1 cellular context compared by ENCODE assay signal in genomic region chr12:94930216-94930654, GRCh38.
A peak's percentile ranks its signal among the peaks of the same experiment; 100 is the strongest.
TF ChIP-seq lines count a peak whose summit lies in the region.

No MANE protein-coding gene starts in this region.

TF ChIP-seq in HepG2, 621 proteins besides CTCF, POLR2A, EP300 and RAD21 (continued from another document and continues in another):
- TF ChIP-seq, protein P1, sequence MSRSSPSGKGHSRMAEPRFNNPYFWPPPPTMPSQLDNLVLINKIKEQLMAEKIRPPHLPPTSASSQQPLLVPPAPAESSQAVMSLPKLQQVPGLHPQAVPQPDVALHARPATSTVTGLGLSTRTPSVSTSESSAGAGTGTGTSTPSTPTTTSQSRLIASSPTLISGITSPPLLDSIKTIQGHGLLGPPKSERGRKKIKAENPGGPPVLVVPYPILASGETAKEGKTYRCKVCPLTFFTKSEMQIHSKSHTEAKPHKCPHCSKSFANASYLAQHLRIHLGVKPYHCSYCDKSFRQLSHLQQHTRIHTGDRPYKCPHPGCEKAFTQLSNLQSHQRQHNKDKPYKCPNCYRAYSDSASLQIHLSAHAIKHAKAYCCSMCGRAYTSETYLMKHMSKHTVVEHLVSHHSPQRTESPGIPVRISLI (CRISPR knock-in tag; IDR thresholded peaks at IDR 0.05; ENCODE audit: borderline replicate concordance) = peak; percentile 65; the same call in 1 of the 2 replicates
- TF ChIP-seq CREM (IDR thresholded peaks at IDR 0.05) (peak; percentile 82), CREM (CRISPR knock-in tag; IDR thresholded peaks at IDR 0.05) (no peak), NCOA1 (CRISPR knock-in tag; IDR thresholded peaks at IDR 0.05) (no peak), ZNF652 (CRISPR knock-in tag; IDR thresholded peaks at IDR 0.05; ENCODE audit: borderline replicate concordance, low read depth) (peak; percentile 99), ZNF614 (CRISPR knock-in tag; IDR thresholded peaks at IDR 0.05; ENCODE audit: borderline replicate concordance) (0 out of 2 replicates have a peak, but pooled peaks have one; percentile 35), NFAT5 (CRISPR knock-in tag; IDR thresholded peaks at IDR 0.05) (no peak), TIGD3 (CRISPR knock-in tag; IDR thresholded peaks at IDR 0.05; ENCODE audit: borderline replicate concordance) (no peak), ZNF451 (CRISPR knock-in tag; IDR thresholded peaks at IDR 0.05) (no peak), ZNF496 (CRISPR knock-in tag; IDR thresholded peaks at IDR 0.05; ENCODE audit: insufficient replicate concordance) (no peak), MXD4 (CRISPR knock-in tag; IDR thresholded peaks at IDR 0.05) (peak; percentile 41; the same call in 1 of the 2 replicates), RCOR2 (CRISPR knock-in tag; IDR thresholded peaks at IDR 0.05) (peak; percentile 72; the same call in 1 of the 2 replicates), SMAD9 (CRISPR knock-in tag; IDR thresholded peaks at IDR 0.05) (no peak), ZNF558 (CRISPR knock-in tag; IDR thresholded peaks at IDR 0.05; ENCODE audit: borderline replicate concordance) (no peak), GLI4 (CRISPR knock-in tag; IDR thresholded peaks at IDR 0.05; ENCODE audit: borderline replicate concordance) (peak; percentile 59; the same call in 1 of the 2 replicates), ZZZ3 (CRISPR knock-in tag; IDR thresholded peaks at IDR 0.05; ENCODE audit: borderline replicate concordance) (no peak), TP53 (CRISPR knock-in tag; conservative IDR thresholded peaks at IDR 0.05) (no peak), KLF16 (CRISPR knock-in tag; IDR thresholded peaks at IDR 0.05) (peak in 1 of 2 experiments; percentile 53; a peak in 1 of 4 replicates), RFXANK (CRISPR knock-in tag; IDR thresholded peaks at IDR 0.05) (no peak), KLF9 (CRISPR knock-in tag; IDR thresholded peaks at IDR 0.05; ENCODE audit: low read depth) (no peak), NR2F6 (IDR thresholded peaks at IDR 0.05) (peak; percentile 87), NR2F6 (CRISPR knock-in tag; IDR thresholded peaks at IDR 0.05) (peak; percentile 80), ATF1 (CRISPR knock-in tag; IDR thresholded peaks at IDR 0.05) (peak; percentile 51; the same call in 1 of the 2 replicates), MED1 (CRISPR knock-in tag; IDR thresholded peaks at IDR 0.05) (peak; percentile 73), ZNF550 (CRISPR knock-in tag; IDR thresholded peaks at IDR 0.05; ENCODE audit: borderline replicate concordance) (no peak), MAF1 (CRISPR knock-in tag; IDR thresholded peaks at IDR 0.05; ENCODE audit: borderline replicate concordance) (no peak), MEIS2 (CRISPR knock-in tag; IDR thresholded peaks at IDR 0.05) (peak; percentile 68; the same call in 1 of the 2 replicates), EED (CRISPR knock-in tag; IDR thresholded peaks at IDR 0.05) (no peak), ZSCAN22 (CRISPR knock-in tag; IDR thresholded peaks at IDR 0.05) (no peak), ZNF709 (CRISPR knock-in tag; IDR thresholded peaks at IDR 0.05) (peak; percentile 57; the same call in 1 of the 2 replicates), FOSL2 (CRISPR knock-in tag; IDR thresholded peaks at IDR 0.05) (0 out of 2 replicates have a peak, but pooled peaks have one; percentile 29), REL (CRISPR knock-in tag; conservative IDR thresholded peaks at IDR 0.05) (peak; percentile 65; the same call in 1 of the 2 replicates), MBD4 (IDR thresholded peaks at IDR 0.05; ENCODE audit: borderline replicate concordance, low read length) (peak; percentile 54; the same call in 1 of the 2 replicates), CC2D1A (CRISPR knock-in tag; IDR thresholded peaks at IDR 0.05) (no peak), ZNF337 (CRISPR knock-in tag; IDR thresholded peaks at IDR 0.05; ENCODE audit: borderline replicate concordance, low read depth) (peak; percentile 83; the same call in 1 of the 2 replicates), RARA (CRISPR knock-in tag; IDR thresholded peaks at IDR 0.05) (peak; percentile 71)
- TF ChIP-seq, protein P2, sequence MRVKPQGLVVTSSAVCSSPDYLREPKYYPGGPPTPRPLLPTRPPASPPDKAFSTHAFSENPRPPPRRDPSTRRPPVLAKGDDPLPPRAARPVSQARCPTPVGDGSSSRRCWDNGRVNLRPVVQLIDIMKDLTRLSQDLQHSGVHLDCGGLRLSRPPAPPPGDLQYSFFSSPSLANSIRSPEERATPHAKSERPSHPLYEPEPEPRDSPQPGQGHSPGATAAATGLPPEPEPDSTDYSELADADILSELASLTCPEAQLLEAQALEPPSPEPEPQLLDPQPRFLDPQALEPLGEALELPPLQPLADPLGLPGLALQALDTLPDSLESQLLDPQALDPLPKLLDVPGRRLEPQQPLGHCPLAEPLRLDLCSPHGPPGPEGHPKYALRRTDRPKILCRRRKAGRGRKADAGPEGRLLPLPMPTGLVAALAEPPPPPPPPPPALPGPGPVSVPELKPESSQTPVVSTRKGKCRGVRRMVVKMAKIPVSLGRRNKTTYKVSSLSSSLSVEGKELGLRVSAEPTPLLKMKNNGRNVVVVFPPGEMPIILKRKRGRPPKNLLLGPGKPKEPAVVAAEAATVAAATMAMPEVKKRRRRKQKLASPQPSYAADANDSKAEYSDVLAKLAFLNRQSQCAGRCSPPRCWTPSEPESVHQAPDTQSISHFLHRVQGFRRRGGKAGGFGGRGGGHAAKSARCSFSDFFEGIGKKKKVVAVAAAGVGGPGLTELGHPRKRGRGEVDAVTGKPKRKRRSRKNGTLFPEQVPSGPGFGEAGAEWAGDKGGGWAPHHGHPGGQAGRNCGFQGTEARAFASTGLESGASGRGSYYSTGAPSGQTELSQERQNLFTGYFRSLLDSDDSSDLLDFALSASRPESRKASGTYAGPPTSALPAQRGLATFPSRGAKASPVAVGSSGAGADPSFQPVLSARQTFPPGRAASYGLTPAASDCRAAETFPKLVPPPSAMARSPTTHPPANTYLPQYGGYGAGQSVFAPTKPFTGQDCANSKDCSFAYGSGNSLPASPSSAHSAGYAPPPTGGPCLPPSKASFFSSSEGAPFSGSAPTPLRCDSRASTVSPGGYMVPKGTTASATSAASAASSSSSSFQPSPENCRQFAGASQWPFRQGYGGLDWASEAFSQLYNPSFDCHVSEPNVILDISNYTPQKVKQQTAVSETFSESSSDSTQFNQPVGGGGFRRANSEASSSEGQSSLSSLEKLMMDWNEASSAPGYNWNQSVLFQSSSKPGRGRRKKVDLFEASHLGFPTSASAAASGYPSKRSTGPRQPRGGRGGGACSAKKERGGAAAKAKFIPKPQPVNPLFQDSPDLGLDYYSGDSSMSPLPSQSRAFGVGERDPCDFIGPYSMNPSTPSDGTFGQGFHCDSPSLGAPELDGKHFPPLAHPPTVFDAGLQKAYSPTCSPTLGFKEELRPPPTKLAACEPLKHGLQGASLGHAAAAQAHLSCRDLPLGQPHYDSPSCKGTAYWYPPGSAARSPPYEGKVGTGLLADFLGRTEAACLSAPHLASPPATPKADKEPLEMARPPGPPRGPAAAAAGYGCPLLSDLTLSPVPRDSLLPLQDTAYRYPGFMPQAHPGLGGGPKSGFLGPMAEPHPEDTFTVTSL (CRISPR knock-in tag; IDR thresholded peaks at IDR 0.05; ENCODE audit: borderline replicate concordance) = peak; percentile 96
- TF ChIP-seq, protein P3, sequence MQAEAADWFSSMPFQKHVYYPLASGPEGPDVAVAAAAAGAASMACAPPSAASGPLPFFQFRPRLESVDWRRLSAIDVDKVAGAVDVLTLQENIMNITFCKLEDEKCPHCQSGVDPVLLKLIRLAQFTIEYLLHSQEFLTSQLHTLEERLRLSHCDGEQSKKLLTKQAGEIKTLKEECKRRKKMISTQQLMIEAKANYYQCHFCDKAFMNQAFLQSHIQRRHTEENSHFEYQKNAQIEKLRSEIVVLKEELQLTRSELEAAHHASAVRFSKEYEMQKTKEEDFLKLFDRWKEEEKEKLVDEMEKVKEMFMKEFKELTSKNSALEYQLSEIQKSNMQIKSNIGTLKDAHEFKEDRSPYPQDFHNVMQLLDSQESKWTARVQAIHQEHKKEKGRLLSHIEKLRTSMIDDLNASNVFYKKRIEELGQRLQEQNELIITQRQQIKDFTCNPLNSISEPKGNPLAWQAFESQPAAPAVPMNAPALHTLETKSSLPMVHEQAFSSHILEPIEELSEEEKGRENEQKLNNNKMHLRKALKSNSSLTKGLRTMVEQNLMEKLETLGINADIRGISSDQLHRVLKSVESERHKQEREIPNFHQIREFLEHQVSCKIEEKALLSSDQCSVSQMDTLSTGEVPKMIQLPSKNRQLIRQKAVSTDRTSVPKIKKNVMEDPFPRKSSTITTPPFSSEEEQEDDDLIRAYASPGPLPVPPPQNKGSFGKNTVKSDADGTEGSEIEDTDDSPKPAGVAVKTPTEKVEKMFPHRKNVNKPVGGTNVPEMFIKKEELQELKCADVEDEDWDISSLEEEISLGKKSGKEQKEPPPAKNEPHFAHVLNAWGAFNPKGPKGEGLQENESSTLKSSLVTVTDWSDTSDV (CRISPR knock-in tag; IDR thresholded peaks at IDR 0.05) = no peak
- TF ChIP-seq, protein P4, sequence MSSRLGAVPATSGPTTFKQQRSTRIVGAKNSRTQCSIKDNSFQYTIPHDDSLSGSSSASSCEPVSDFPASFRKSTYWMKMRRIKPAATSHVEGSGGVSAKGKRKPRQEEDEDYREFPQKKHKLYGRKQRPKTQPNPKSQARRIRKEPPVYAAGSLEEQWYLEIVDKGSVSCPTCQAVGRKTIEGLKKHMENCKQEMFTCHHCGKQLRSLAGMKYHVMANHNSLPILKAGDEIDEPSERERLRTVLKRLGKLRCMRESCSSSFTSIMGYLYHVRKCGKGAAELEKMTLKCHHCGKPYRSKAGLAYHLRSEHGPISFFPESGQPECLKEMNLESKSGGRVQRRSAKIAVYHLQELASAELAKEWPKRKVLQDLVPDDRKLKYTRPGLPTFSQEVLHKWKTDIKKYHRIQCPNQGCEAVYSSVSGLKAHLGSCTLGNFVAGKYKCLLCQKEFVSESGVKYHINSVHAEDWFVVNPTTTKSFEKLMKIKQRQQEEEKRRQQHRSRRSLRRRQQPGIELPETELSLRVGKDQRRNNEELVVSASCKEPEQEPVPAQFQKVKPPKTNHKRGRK (CRISPR knock-in tag; IDR thresholded peaks at IDR 0.05) = no peak
- TF ChIP-seq, protein P5, sequence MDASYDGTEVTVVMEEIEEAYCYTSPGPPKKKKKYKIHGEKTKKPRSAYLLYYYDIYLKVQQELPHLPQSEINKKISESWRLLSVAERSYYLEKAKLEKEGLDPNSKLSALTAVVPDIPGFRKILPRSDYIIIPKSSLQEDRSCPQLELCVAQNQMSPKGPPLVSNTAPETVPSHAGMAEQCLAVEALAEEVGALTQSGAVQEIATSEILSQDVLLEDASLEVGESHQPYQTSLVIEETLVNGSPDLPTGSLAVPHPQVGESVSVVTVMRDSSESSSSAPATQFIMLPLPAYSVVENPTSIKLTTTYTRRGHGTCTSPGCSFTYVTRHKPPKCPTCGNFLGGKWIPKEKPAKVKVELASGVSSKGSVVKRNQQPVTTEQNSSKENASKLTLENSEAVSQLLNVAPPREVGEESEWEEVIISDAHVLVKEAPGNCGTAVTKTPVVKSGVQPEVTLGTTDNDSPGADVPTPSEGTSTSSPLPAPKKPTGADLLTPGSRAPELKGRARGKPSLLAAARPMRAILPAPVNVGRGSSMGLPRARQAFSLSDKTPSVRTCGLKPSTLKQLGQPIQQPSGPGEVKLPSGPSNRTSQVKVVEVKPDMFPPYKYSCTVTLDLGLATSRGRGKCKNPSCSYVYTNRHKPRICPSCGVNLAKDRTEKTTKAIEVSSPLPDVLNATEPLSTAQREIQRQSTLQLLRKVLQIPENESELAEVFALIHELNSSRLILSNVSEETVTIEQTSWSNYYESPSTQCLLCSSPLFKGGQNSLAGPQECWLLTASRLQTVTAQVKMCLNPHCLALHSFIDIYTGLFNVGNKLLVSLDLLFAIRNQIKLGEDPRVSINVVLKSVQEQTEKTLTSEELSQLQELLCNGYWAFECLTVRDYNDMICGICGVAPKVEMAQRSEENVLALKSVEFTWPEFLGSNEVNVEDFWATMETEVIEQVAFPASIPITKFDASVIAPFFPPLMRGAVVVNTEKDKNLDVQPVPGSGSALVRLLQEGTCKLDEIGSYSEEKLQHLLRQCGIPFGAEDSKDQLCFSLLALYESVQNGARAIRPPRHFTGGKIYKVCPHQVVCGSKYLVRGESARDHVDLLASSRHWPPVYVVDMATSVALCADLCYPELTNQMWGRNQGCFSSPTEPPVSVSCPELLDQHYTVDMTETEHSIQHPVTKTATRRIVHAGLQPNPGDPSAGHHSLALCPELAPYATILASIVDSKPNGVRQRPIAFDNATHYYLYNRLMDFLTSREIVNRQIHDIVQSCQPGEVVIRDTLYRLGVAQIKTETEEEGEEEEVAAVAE (CRISPR knock-in tag; IDR thresholded peaks at IDR 0.05; ENCODE audit: borderline replicate concordance) = no peak
